ENCODE assay signal across 8 cellular contexts in the genomic region with DNA sequence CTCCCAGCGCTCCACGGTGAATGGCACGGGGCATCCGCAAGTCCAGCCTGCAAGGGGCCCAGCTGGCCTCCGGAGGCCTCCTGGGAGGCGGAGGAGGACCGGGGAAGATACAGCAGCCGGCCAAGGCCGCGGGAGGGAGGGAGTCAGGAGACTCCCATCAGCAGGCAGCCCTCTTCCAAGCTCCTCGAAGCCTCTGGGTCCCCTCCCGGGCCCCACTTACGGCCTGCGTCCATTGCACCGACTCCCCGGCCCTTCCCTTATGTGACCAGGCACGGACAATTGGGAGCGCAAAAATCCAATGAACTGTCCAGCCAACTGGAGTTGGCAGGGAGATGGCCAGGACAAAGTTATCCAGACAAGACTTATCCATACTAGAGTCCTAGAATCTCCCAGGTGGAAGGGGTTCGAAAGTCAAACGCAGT. TPM values are rescaled to one million over a fixed set of nuclear protein-coding genes. Genes with fewer than 3 reads are reported as not detected.
DNase-seq lines count a peak whose midpoint lies in the region; ATAC-seq, FAIRE-seq and TF ChIP-seq lines count a peak whose summit lies in the region.

No MANE protein-coding gene starts in this region.

- intact Hi-C loops in ascending aorta (cut with DNase I), result loop anchor here (2.0 kb wide), 1 partner anchor 176 kb away; a partner anchor contains a TSS

- TF ChIP-seq CTCF in ascending aorta (IDR thresholded peaks at IDR 0.05), result no peak

- FAIRE-seq in HTR-8/SVneo (lab: Jason Lieb, UNC), result no peak

- ATAC-seq in stimulated activated memory B cell treated with anti-CD40 and anti-IgM and Interleukin-4, amounts not matched to agents 10 μg/mL and 1 μg/mL and 100 μg/mL, for 72 hours, result no peak

- peak overlapping the region; percentile 85 for H3K4me3 Mint-ChIP-seq in T-helper 1 cell treated with Interleukin-12 subunit alpha and Interleukin-12 subunit beta and Interleukin-4 antibody, amounts not matched to agents 30 μg/mL and 1 μg/mL, for 36 hours
- H3K4me3 Mint-ChIP-seq in stimulated activated memory B cell treated with anti-CD40 and anti-IgM and Interleukin-4, amounts not matched to agents 10 μg/mL and 1 μg/mL and 100 μg/mL, for 72 hours, result peak overlapping the region; percentile 87

- DNase-seq in T-helper 1 cell, result no peak
- no peak for DNase-seq in ascending aorta (ENCODE audit: low spot score in 2 of 2)
- DNase-seq in iris pigment epithelial cell (ENCODE audit: low read depth), result peak; percentile 61
- no peak for DNase-seq in NCI-H1092 treated with DMSO at 0.1 percent for 48 hours (lab: John Stamatoyannopoulos, UW)
- no peak for DNase-seq in HTR-8/SVneo (ENCODE audit: insufficient read length, low spot score)
- no peak for DNase-seq in superior temporal gyrus (ENCODE audit: extremely low spot score)

- no peak overlapping the region for H3K27ac Mint-ChIP-seq in T-helper 1 cell treated with Interleukin-12 subunit alpha and Interleukin-12 subunit beta and Interleukin-4 antibody, amounts not matched to agents 30 μg/mL and 1 μg/mL, for 36 hours
- H3K27ac Mint-ChIP-seq in stimulated activated memory B cell treated with anti-CD40 and anti-IgM and Interleukin-4, amounts not matched to agents 10 μg/mL and 1 μg/mL and 100 μg/mL, for 72 hours, result peak overlapping the region; percentile 13

- H3K27me3 Mint-ChIP-seq in T-helper 1 cell treated with Interleukin-12 subunit alpha and Interleukin-12 subunit beta and Interleukin-4 antibody, amounts not matched to agents 30 μg/mL and 1 μg/mL, for 36 hours (ENCODE audit: low read depth), result peaks cover 5% of the 10 kb centered on the region
- peaks cover 28% of the 10 kb centered on the region for H3K27me3 Mint-ChIP-seq in stimulated activated memory B cell treated with anti-CD40 and anti-IgM and Interleukin-4, amounts not matched to agents 10 μg/mL and 1 μg/mL and 100 μg/mL, for 72 hours

- peaks cover 10% of the 10 kb centered on the region for H3K4me1 Mint-ChIP-seq in T-helper 1 cell treated with Interleukin-12 subunit alpha and Interleukin-12 subunit beta and Interleukin-4 antibody, amounts not matched to agents 30 μg/mL and 1 μg/mL, for 36 hours (ENCODE audit: low read depth)
- peaks cover 21% of the 10 kb centered on the region for H3K4me1 Mint-ChIP-seq in stimulated activated memory B cell treated with anti-CD40 and anti-IgM and Interleukin-4, amounts not matched to agents 10 μg/mL and 1 μg/mL and 100 μg/mL, for 72 hours

- peak overlapping the region; percentile 94 for H3K27ac ChIP-seq in ascending aorta

- H3K4me3 ChIP-seq in ascending aorta, result peak overlapping the region; percentile 88 to 89

- peaks cover 22 to 40% of the 10 kb centered on the region in 2 donors for H3K36me3 ChIP-seq in ascending aorta

- no peaks in the 10 kb centered on the region for H3K27me3 ChIP-seq in ascending aorta

- peaks cover 2% of the 10 kb centered on the region for H3K36me3 Mint-ChIP-seq in T-helper 1 cell treated with Interleukin-12 subunit alpha and Interleukin-12 subunit beta and Interleukin-4 antibody, amounts not matched to agents 30 μg/mL and 1 μg/mL, for 36 hours (ENCODE audit: low read depth)
- no peaks in the 10 kb centered on the region for H3K36me3 Mint-ChIP-seq in stimulated activated memory B cell treated with anti-CD40 and anti-IgM and Interleukin-4, amounts not matched to agents 10 μg/mL and 1 μg/mL and 100 μg/mL, for 72 hours

- H3K9me3 Mint-ChIP-seq in T-helper 1 cell treated with Interleukin-12 subunit alpha and Interleukin-12 subunit beta and Interleukin-4 antibody, amounts not matched to agents 30 μg/mL and 1 μg/mL, for 36 hours, result no peaks in the 10 kb centered on the region
- H3K9me3 Mint-ChIP-seq in stimulated activated memory B cell treated with anti-CD40 and anti-IgM and Interleukin-4, amounts not matched to agents 10 μg/mL and 1 μg/mL and 100 μg/mL, for 72 hours, result no peaks in the 10 kb centered on the region

- no peaks in the 10 kb centered on the region for H3K9me3 ChIP-seq in ascending aorta

- peaks cover 22 to 48% of the 10 kb centered on the region in 2 donors for H3K4me1 ChIP-seq in ascending aorta

RNA-seq across cellular contexts. Expression of a gene that starts 0.7 kb away (rescaled TPM):
- 1,738 TPM for total RNA-seq in ascending aorta

RNA-seq across cellular contexts. Expression of a gene that starts 17.2 kb away (rescaled TPM):
- 189 TPM for total RNA-seq in ascending aorta
